ENCODE assay signal across 21 cellular contexts in the genomic region with DNA sequence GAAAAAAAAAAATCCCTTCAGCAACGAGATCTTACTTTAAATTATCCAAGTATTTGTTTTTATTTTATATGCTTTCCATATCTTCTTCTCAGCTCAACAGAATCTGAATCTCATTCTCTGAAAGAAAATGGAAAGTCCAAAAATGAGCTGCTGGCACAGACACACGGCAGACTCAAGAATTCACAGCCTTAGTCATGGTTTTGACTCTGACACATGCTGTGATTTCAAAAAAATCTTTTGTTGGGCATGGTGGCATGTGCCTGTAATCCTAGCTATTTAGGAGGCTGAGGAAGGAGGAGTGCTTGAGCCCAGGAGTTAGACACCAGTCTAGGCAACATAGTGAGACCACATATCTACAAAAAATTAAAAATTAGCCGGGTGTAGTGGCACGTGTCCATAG.
A peak's percentile ranks its signal among the peaks of the same experiment; 100 is the strongest.
DNase-seq lines count a peak whose midpoint lies in the region; ATAC-seq and TF ChIP-seq lines count a peak whose summit lies in the region.
"Had no signal": no experiment of that assay in that cellular context is flagged by ENCODE, and none has a peak within 500 bp of the region (broad histone marks: within the 10 kb centered on the region; RNA-seq: fewer than 3 reads in every experiment).

No MANE protein-coding gene starts in this region.

- ATAC-seq in GM21825 (IDR thresholded peaks at IDR 0.05; ENCODE audit: unreplicated experiment) = no peak
- ATAC-seq in GM18498 (IDR thresholded peaks at IDR 0.05; ENCODE audit: unreplicated experiment) = no peak
- ATAC-seq in GM18870 (IDR thresholded peaks at IDR 0.05; ENCODE audit: unreplicated experiment) = no peak

- no peak for TF ChIP-seq CTCF in fibroblast of mammary gland (conservative IDR thresholded peaks at IDR 0.05; ENCODE audit: control insufficient read depth, insufficient read depth, low read depth, low read length)

- peak; percentile 10 for DNase-seq in GM04504 (ENCODE audit: low read depth)
- DNase-seq in RPMI7951 (ENCODE audit: low read depth) = peak; percentile 16
- DNase-seq in fibroblast of mammary gland (ENCODE audit: low read depth) = peak; percentile 21
- DNase-seq in stromal cell of bone marrow (ENCODE audit: low read depth) = peak; percentile 29
- DNase-seq: activated B cell treated with CpG ODN at 0.5 μM for 24 hours; aorta; CD4-positive, CD25-positive, alpha-beta regulatory T cell; DMS79; erythroblast; GOT3; kidney glomerular epithelial cell; midbrain; NCI-H1694; NCI-H345; Right ventricle myocardium superior had no signal

- no peak overlapping the region for H3K4me3 ChIP-seq in fibroblast of mammary gland (ENCODE audit: control insufficient read depth, low read depth, low read length)
- H3K4me3 ChIP-seq: hepatocyte, skin epidermis, thoracic aorta had no signal
